In the genomic region with DNA sequence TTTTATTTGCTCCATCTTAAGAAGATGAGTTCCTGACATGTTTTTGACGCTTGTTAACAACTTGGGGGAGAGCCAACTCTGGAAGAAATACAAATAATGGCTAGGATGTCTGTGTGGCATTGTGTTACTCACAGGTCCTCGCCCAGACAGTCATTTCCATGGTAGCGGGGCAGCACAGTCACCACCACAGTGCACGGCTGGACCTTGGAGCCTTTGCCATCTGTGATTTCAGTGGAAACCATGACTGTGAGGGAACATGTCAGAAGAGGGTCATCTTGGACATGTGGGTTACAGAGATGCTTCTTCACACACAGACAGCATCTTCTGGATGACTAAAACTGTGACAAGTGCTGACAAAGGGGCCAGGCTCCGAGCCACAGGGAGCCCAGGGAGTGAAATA, we compare ENCODE assay signal across 15 cellular contexts.
A peak's percentile ranks its signal among the peaks of the same experiment; 100 is the strongest.
DNase-seq lines count a peak whose midpoint lies in the region; ATAC-seq and TF ChIP-seq lines count a peak whose summit lies in the region.
"Had no signal": no experiment of that assay in that cellular context is flagged by ENCODE, and none has a peak within 500 bp of the region (broad histone marks: within the 10 kb centered on the region; RNA-seq: fewer than 3 reads in every experiment).

No MANE protein-coding gene starts in this region.

- no peak for DNase-seq in activated CD8-positive, alpha-beta T cell treated with anti-CD3 and anti-CD28 coated beads for 36 hours
- no peak for DNase-seq in activated CD8-positive, alpha-beta T cell treated with anti-CD3 and anti-CD28 coated beads, Interleukin-2, amount 10 ng/mL, durations not matched to agents 7 days and 5 days
- DNase-seq in LoVo (ENCODE audit: low spot score) (peak; percentile 54), esophagus muscularis mucosa (ENCODE audit: extremely low spot score) (peak; percentile 90), dorsolateral prefrontal cortex (no peak), GOT3 (lab: John Stamatoyannopoulos, UW) (no peak)
- DNase-seq in stimulated activated CD8-positive, alpha-beta memory T cell treated with anti-CD3 and anti-CD28 coated beads, Interleukin-4, amount 100 ng/mL, for 48 hours, result no peak
- DNase-seq: activated CD4-positive, alpha-beta T cell treated with anti-CD3 and anti-CD28 coated beads for 48 hours; body of pancreas; DND-41; foreskin melanocyte; NCI-H1417; thyroid gland had no signal

- no peak for TF ChIP-seq POLR2A in esophagus muscularis mucosa (IDR thresholded peaks at IDR 0.05; ENCODE audit: low read depth)

- no peaks in the 10 kb centered on the region for H3K36me3 Mint-ChIP-seq in activated CD8-positive, alpha-beta T cell treated with anti-CD3 and anti-CD28 coated beads for 36 hours (ENCODE audit: low read depth)
- no peaks in the 10 kb centered on the region for H3K36me3 Mint-ChIP-seq in activated CD8-positive, alpha-beta T cell treated with anti-CD3 and anti-CD28 coated beads, Interleukin-2, amount 10 ng/mL, durations not matched to agents 7 days and 5 days (ENCODE audit: low read depth)
- H3K36me3 Mint-ChIP-seq in stimulated activated naive CD8-positive, alpha-beta T cell treated with anti-CD3 and anti-CD28 coated beads, Interleukin-15, Interleukin-2, amounts not matched to agents 100 ng/mL and 50 ng/mL, for 24 hours (ENCODE audit: low read depth), result no peaks in the 10 kb centered on the region

- intact Hi-C loops in activated CD8-positive, alpha-beta T cell treated with anti-CD3 and anti-CD28 coated beads for 36 hours (cut with micrococcal nuclease), result loop anchor here (10.0 kb wide), 1 partner anchor 61 kb away; no protein-coding TSS in a partner anchor
- intact Hi-C loops in esophagus muscularis mucosa (cut with DNase I) (no loop called here), dorsolateral prefrontal cortex (cut with DNase I) (no loop called here)

- no peak overlapping the region for H3K4me3 ChIP-seq in esophagus muscularis mucosa
- no peak overlapping the region for H3K4me3 ChIP-seq in dorsolateral prefrontal cortex
- H3K4me3 ChIP-seq: body of pancreas, thyroid gland had no signal

- no peak overlapping the region for H3K27ac ChIP-seq in esophagus muscularis mucosa (replicated peaks in 1 of 4)
- H3K27ac ChIP-seq in dorsolateral prefrontal cortex, result no peak overlapping the region
- H3K27ac ChIP-seq: body of pancreas, thyroid gland had no signal

- no peaks in the 10 kb centered on the region for H3K9me3 Mint-ChIP-seq in activated CD8-positive, alpha-beta T cell treated with anti-CD3 and anti-CD28 coated beads for 36 hours
- H3K9me3 Mint-ChIP-seq in activated CD8-positive, alpha-beta T cell treated with anti-CD3 and anti-CD28 coated beads, Interleukin-2, amount 10 ng/mL, durations not matched to agents 7 days and 5 days (ENCODE audit: insufficient read depth), result no peaks in the 10 kb centered on the region
- H3K9me3 Mint-ChIP-seq in stimulated activated naive CD8-positive, alpha-beta T cell treated with anti-CD3 and anti-CD28 coated beads, Interleukin-15, Interleukin-2, amounts not matched to agents 100 ng/mL and 50 ng/mL, for 24 hours, result no peaks in the 10 kb centered on the region
- H3K9me3 Mint-ChIP-seq: T-helper 2 cell treated with Interferon-gamma antibody and Interleukin-4, amounts not matched to agents 5 μg/mL and 100 μg/mL, for 36 hours had no signal

- peak; percentile 49 for ATAC-seq in activated CD8-positive, alpha-beta T cell treated with anti-CD3 and anti-CD28 coated beads for 36 hours
- ATAC-seq in activated CD8-positive, alpha-beta T cell treated with anti-CD3 and anti-CD28 coated beads, Interleukin-2, amount 10 ng/mL, durations not matched to agents 7 days and 5 days, result no peak
- ATAC-seq: body of pancreas had no signal

- POLR2A ChIA-PET in activated CD8-positive, alpha-beta T cell treated with anti-CD3 and anti-CD28 coated beads for 36 hours (lab: Charles Lee), result no interaction called here
- POLR2A ChIA-PET in activated CD8-positive, alpha-beta T cell treated with anti-CD3 and anti-CD28 coated beads, Interleukin-2, amount 10 ng/mL, durations not matched to agents 7 days and 5 days (lab: Charles Lee), result no interaction called here

- WGBS in esophagus muscularis mucosa, result 84% methylated on average over 5 of the region's 5 CpGs

- H3K27me3 ChIP-seq in esophagus muscularis mucosa (no peaks in the 10 kb centered on the region), dorsolateral prefrontal cortex (no peaks in the 10 kb centered on the region)
- H3K27me3 ChIP-seq: body of pancreas, thyroid gland had no signal

- no peak overlapping the region for H3K4me3 Mint-ChIP-seq in activated CD8-positive, alpha-beta T cell treated with anti-CD3 and anti-CD28 coated beads for 36 hours
- H3K4me3 Mint-ChIP-seq in activated CD8-positive, alpha-beta T cell treated with anti-CD3 and anti-CD28 coated beads, Interleukin-2, amount 10 ng/mL, durations not matched to agents 7 days and 5 days, result no peak overlapping the region
- no peak overlapping the region for H3K4me3 Mint-ChIP-seq in stimulated activated naive CD8-positive, alpha-beta T cell treated with anti-CD3 and anti-CD28 coated beads, Interleukin-15, Interleukin-2, amounts not matched to agents 100 ng/mL and 50 ng/mL, for 24 hours
- H3K4me3 Mint-ChIP-seq: T-helper 2 cell treated with Interferon-gamma antibody and Interleukin-4, amounts not matched to agents 5 μg/mL and 100 μg/mL, for 36 hours had no signal

- H3K36me3 ChIP-seq in esophagus muscularis mucosa, result peaks cover 0 to 6% (median 0%) of the 10 kb centered on the region in 4 donors
- H3K36me3 ChIP-seq: thyroid gland had no signal

- H3K27me3 Mint-ChIP-seq in activated CD8-positive, alpha-beta T cell treated with anti-CD3 and anti-CD28 coated beads for 36 hours, result no peaks in the 10 kb centered on the region
- no peaks in the 10 kb centered on the region for H3K27me3 Mint-ChIP-seq in activated CD8-positive, alpha-beta T cell treated with anti-CD3 and anti-CD28 coated beads, Interleukin-2, amount 10 ng/mL, durations not matched to agents 7 days and 5 days (ENCODE audit: low read depth)
- no peaks in the 10 kb centered on the region for H3K27me3 Mint-ChIP-seq in stimulated activated naive CD8-positive, alpha-beta T cell treated with anti-CD3 and anti-CD28 coated beads, Interleukin-15, Interleukin-2, amounts not matched to agents 100 ng/mL and 50 ng/mL, for 24 hours

- H3K4me1 ChIP-seq in esophagus muscularis mucosa, result no peaks in the 10 kb centered on the region
- H3K4me1 ChIP-seq: body of pancreas, thyroid gland had no signal

- H3K9me3 ChIP-seq in esophagus muscularis mucosa, result no peaks in the 10 kb centered on the region
- H3K9me3 ChIP-seq: body of pancreas, thyroid gland had no signal

- H3K27ac Mint-ChIP-seq in activated CD8-positive, alpha-beta T cell treated with anti-CD3 and anti-CD28 coated beads for 36 hours, result no peak overlapping the region
- no peak overlapping the region for H3K27ac Mint-ChIP-seq in activated CD8-positive, alpha-beta T cell treated with anti-CD3 and anti-CD28 coated beads, Interleukin-2, amount 10 ng/mL, durations not matched to agents 7 days and 5 days
- H3K27ac Mint-ChIP-seq in stimulated activated naive CD8-positive, alpha-beta T cell treated with anti-CD3 and anti-CD28 coated beads, Interleukin-15, Interleukin-2, amounts not matched to agents 100 ng/mL and 50 ng/mL, for 24 hours, result peak overlapping the region; percentile 47
- H3K27ac Mint-ChIP-seq: T-helper 2 cell treated with Interferon-gamma antibody and Interleukin-4, amounts not matched to agents 5 μg/mL and 100 μg/mL, for 36 hours had no signal

- H3K4me1 Mint-ChIP-seq in activated CD8-positive, alpha-beta T cell treated with anti-CD3 and anti-CD28 coated beads for 36 hours (ENCODE audit: low read depth), result peaks cover 28% of the 10 kb centered on the region
- no peaks in the 10 kb centered on the region for H3K4me1 Mint-ChIP-seq in activated CD8-positive, alpha-beta T cell treated with anti-CD3 and anti-CD28 coated beads, Interleukin-2, amount 10 ng/mL, durations not matched to agents 7 days and 5 days (ENCODE audit: low read depth)
- H3K4me1 Mint-ChIP-seq in stimulated activated naive CD8-positive, alpha-beta T cell treated with anti-CD3 and anti-CD28 coated beads, Interleukin-15, Interleukin-2, amounts not matched to agents 100 ng/mL and 50 ng/mL, for 24 hours (ENCODE audit: low read depth), result peaks cover 28% of the 10 kb centered on the region

- no peak for TF ChIP-seq EP300 in esophagus muscularis mucosa (IDR thresholded peaks at IDR 0.05)

- CTCF ChIA-PET in activated CD8-positive, alpha-beta T cell treated with anti-CD3 and anti-CD28 coated beads for 36 hours (lab: Charles Lee), result no interaction called here
- CTCF ChIA-PET in activated CD8-positive, alpha-beta T cell treated with anti-CD3 and anti-CD28 coated beads, Interleukin-2, amount 10 ng/mL, durations not matched to agents 7 days and 5 days (lab: Charles Lee), result no interaction called here

- no peak for TF ChIP-seq CTCF in activated CD8-positive, alpha-beta T cell treated with anti-CD3 and anti-CD28 coated beads for 36 hours (IDR thresholded peaks at IDR 0.05)
- TF ChIP-seq CTCF in esophagus muscularis mucosa (IDR thresholded peaks at IDR 0.05), result no peak
- TF ChIP-seq CTCF in dorsolateral prefrontal cortex (IDR thresholded peaks at IDR 0.05 in 54 of 56, conservative IDR thresholded peaks at IDR 0.05 in 2 of 56; ENCODE audit: low read depth in 1 of 56, partially characterized antibody in 56 of 56), result no peak

Comparison
In these comparisons a context has a peak if more than half of its experiments do, and no peak if none do; other contexts are left out.
1. DNase-seq: peak in LoVo (single experiment) and esophagus muscularis mucosa (single experiment); none in activated CD8-positive, alpha-beta T cell treated with anti-CD3 and anti-CD28 coated beads for 36 hours (single experiment), activated CD8-positive, alpha-beta T cell treated with anti-CD3 and anti-CD28 coated beads, Interleukin-2, amount 10 ng/mL, durations not matched to agents 7 days and 5 days (single experiment), dorsolateral prefrontal cortex (0 of 10), stimulated activated CD8-positive, alpha-beta memory T cell treated with anti-CD3 and anti-CD28 coated beads, Interleukin-4, amount 100 ng/mL, for 48 hours (single experiment) and GOT3 (single experiment).